Comparison of ENCODE assay signal across 22 cellular contexts in genomic region chr9:107720511-107720910, GRCh38.
DNase-seq lines count a peak whose midpoint lies in the region; ATAC-seq and TF ChIP-seq lines count a peak whose summit lies in the region.
"Had no signal": no experiment of that assay in that cellular context is flagged by ENCODE, and none has a peak within 500 bp of the region (broad histone marks: within the 10 kb centered on the region; RNA-seq: fewer than 3 reads in every experiment).

No MANE protein-coding gene starts in this region.

- TF ChIP-seq EP300 in SK-N-SH (IDR thresholded peaks at IDR 0.05; ENCODE audit: borderline replicate concordance in 1 of 2, low read depth in 1 of 2, low read length in 1 of 2) = no peak
- TF ChIP-seq EP300 in transverse colon (IDR thresholded peaks at IDR 0.05; ENCODE audit: low read depth) = no peak

- in situ Hi-C loops in transverse colon (cut with MboI; ENCODE audit: low pct_ligation_motif_present in 1 of 4, low pct_unique_long_range_greater_than_20kb in 1 of 4, low sequenced_read_pairs in 3 of 4) = no loop called here

- no peaks in the 10 kb centered on the region for H3K9me2 ChIP-seq in SK-N-SH
- H3K9me2 ChIP-seq in hepatocyte (replicated peaks; ENCODE audit: insufficient read depth) = no peaks in the 10 kb centered on the region

- no peak overlapping the region for H3K9ac ChIP-seq in SK-N-SH
- H3K9ac ChIP-seq: BLaER1 had no signal

- no peaks in the 10 kb centered on the region for H3K9me3 ChIP-seq in SK-N-SH
- no peaks in the 10 kb centered on the region for H3K9me3 ChIP-seq in hepatocyte (ENCODE audit: low read depth)
- no peaks in the 10 kb centered on the region for H3K9me3 ChIP-seq in mucosa of descending colon
- no peaks in the 10 kb centered on the region for H3K9me3 ChIP-seq in transverse colon
- no peaks in the 10 kb centered on the region for H3K9me3 ChIP-seq in aorta (ENCODE audit: control insufficient read depth, low read length)
- H3K9me3 ChIP-seq: BLaER1, Caco-2 had no signal

- POLR2A ChIA-PET in SK-N-SH (lab: Yijun Ruan, JAX) = no interaction called here

- no peaks in the 10 kb centered on the region for H3K79me2 ChIP-seq in SK-N-SH (ENCODE audit: insufficient read depth)
- no peaks in the 10 kb centered on the region for H3K79me2 ChIP-seq in hepatocyte

- H3K4me2 ChIP-seq in SK-N-SH (no peak overlapping the region), hepatocyte (no peak overlapping the region)
- H3K4me2 ChIP-seq: BLaER1, GM23338 had no signal

- H4K20me1 ChIP-seq in SK-N-SH (ENCODE audit: insufficient read depth) (no peaks in the 10 kb centered on the region), hepatocyte (ENCODE audit: insufficient read depth, poor library complexity, severe bottlenecking) (no peaks in the 10 kb centered on the region)
- H4K20me1 ChIP-seq: BLaER1 had no signal

- ATAC-seq in SK-N-SH treated with all-trans-retinoic acid at 6 μM for 48 hours (peak; percentile 35; the same call in 2 of the 3 replicates), mucosa of descending colon (peak; percentile 84), aorta (ENCODE audit: low FRiP score) (no peak)
- ATAC-seq: CD8-positive, alpha-beta T cell; GM12878; GM23338; HCT116 had no signal

- no peak for DNase-seq in SK-N-SH
- peak; percentile 44 for DNase-seq in hepatocyte (ENCODE audit: low spot score)
- DNase-seq in mucosa of descending colon = peak in 1 of 3 donors; percentile 55
- no peak for DNase-seq in transverse colon
- DNase-seq in aorta = no peak
- DNase-seq in activated CD4-positive, alpha-beta T cell treated with anti-CD3 and anti-CD28 coated beads, Interleukin-2, amount 50 U/mL, for 1 hour = no peak
- no peak for DNase-seq in DMS53 treated with DMSO at 0.1 percent for 48 hours (lab: John Stamatoyannopoulos, UW; ENCODE audit: unreplicated experiment)
- DNase-seq: Caco-2; CD4-positive, CD25-positive, alpha-beta regulatory T cell; CD8-positive, alpha-beta T cell; DMS153; DMS79; EL; GDM1; H9 had no signal

- H3K4me3 ChIP-seq in SK-N-SH (ENCODE audit: low read depth in 2 of 2, low read length in 1 of 2) (no peak overlapping the region), hepatocyte (no peak overlapping the region), mucosa of descending colon (no peak overlapping the region), transverse colon (no peak overlapping the region), aorta (ENCODE audit: low read length in 2 of 2) (no peak overlapping the region)
- H3K4me3 ChIP-seq: BLaER1, GM12878, GM23338 had no signal

- no peaks in the 10 kb centered on the region for H3F3A ChIP-seq in SK-N-SH (replicated peaks; ENCODE audit: insufficient read depth)

- H3K4me1 ChIP-seq in SK-N-SH (ENCODE audit: control insufficient read depth in 1 of 2, insufficient read depth in 2 of 2, low read depth in 1 of 2, low read length in 1 of 2) (no peaks in the 10 kb centered on the region), hepatocyte (ENCODE audit: insufficient read depth) (peaks cover 14% of the 10 kb centered on the region), mucosa of descending colon (ENCODE audit: low read depth) (peaks cover 26% of the 10 kb centered on the region), transverse colon (peaks cover 7 to 34% (median 17%) of the 10 kb centered on the region in 4 donors), aorta (ENCODE audit: control insufficient read depth in 1 of 2, insufficient read depth in 2 of 2, low read length in 2 of 2) (no peaks in the 10 kb centered on the region)
- H3K4me1 ChIP-seq: Caco-2 had no signal

- CTCF ChIA-PET in SK-N-SH (lab: Yijun Ruan, JAX) = no interaction called here

- TF ChIP-seq CTCF in SK-N-SH (IDR thresholded peaks at IDR 0.05) (no peak), hepatocyte (IDR thresholded peaks at IDR 0.05; ENCODE audit: poor library complexity) (no peak), mucosa of descending colon (IDR thresholded peaks at IDR 0.05) (no peak), transverse colon (IDR thresholded peaks at IDR 0.05) (no peak)

- no peak for TF ChIP-seq POLR2A in transverse colon (IDR thresholded peaks at IDR 0.05)

- no peaks in the 10 kb centered on the region for H3K36me3 ChIP-seq in SK-N-SH (replicated peaks in 1 of 2; ENCODE audit: control insufficient read depth in 1 of 2, insufficient read depth in 2 of 2, low read length in 1 of 2)
- no peaks in the 10 kb centered on the region for H3K36me3 ChIP-seq in hepatocyte (replicated peaks; ENCODE audit: insufficient read depth, low read depth)
- no peaks in the 10 kb centered on the region for H3K36me3 ChIP-seq in mucosa of descending colon (ENCODE audit: low read depth)
- no peaks in the 10 kb centered on the region for H3K36me3 ChIP-seq in transverse colon
- no peaks in the 10 kb centered on the region for H3K36me3 ChIP-seq in aorta (ENCODE audit: control insufficient read depth in 1 of 2, insufficient read depth in 2 of 2, low read length in 1 of 2)
- H3K36me3 ChIP-seq: BLaER1 had no signal

- H2AFZ ChIP-seq in SK-N-SH (ENCODE audit: low read depth) (no peak overlapping the region), hepatocyte (no peak overlapping the region)
- H2AFZ ChIP-seq: GM23338 had no signal

- H3K27ac ChIP-seq in SK-N-SH (ENCODE audit: low read depth in 2 of 2, low read length in 1 of 2) (no peak overlapping the region), hepatocyte (peak overlapping the region; percentile 58), transverse colon (peak overlapping the region; percentile 13 to 58 (median 42)), aorta (ENCODE audit: low read depth in 1 of 2, low read length in 2 of 2) (no peak overlapping the region)
- H3K27ac ChIP-seq: 22Rv1, BLaER1, C4-2B had no signal

- 42% methylated on average over 2 of the region's 2 CpGs for WGBS in SK-N-SH (ENCODE audit: low lambda C conversion rate)
- WGBS in hepatocyte (ENCODE audit: low lambda C conversion rate, missing lambda C conversion rate) = 58% methylated on average over 2 of the region's 2 CpGs
- 65 to 67% methylated on average over 1 to 2 of the region's 2 CpGs for WGBS in transverse colon (ENCODE audit: low coverage in 1 of 2), 2 donors
- 90 to 93% methylated on average over 2 of the region's 2 CpGs for whole genome bisulfite sequencing in aorta, 2 donors

- TF ChIP-seq RAD21 in SK-N-SH (IDR thresholded peaks at IDR 0.05; ENCODE audit: low read length) = no peak

- intact Hi-C loops in mucosa of descending colon (cut with DNase I, micrococcal nuclease) = no loop called here
- intact Hi-C loops in transverse colon (cut with DNase I; ENCODE audit: low total_unique reads) = no loop called here
- intact Hi-C loops in aorta (cut with DNase I) = no loop called here

- H3K27me3 ChIP-seq in SK-N-SH (ENCODE audit: insufficient read depth) (peaks cover 6% of the 10 kb centered on the region; the same call in 1 of the 2 replicates), hepatocyte (no peaks in the 10 kb centered on the region), transverse colon (no peaks in the 10 kb centered on the region), aorta (ENCODE audit: control insufficient read depth in 1 of 2, insufficient read depth in 2 of 2, low read length in 1 of 2) (no peaks in the 10 kb centered on the region)
- H3K27me3 ChIP-seq: BLaER1 had no signal

TF ChIP-seq in SK-N-SH treated with all-trans-retinoic acid at 6 μM for 48 hours, 23 proteins besides CTCF, POLR2A, EP300 and RAD21 (continues in another document):
- TF ChIP-seq GLIS3 (CRISPR knock-in tag; IDR thresholded peaks at IDR 0.05) (no peak), ZFP30 (CRISPR knock-in tag; IDR thresholded peaks at IDR 0.05) (no peak), ZNF565 (CRISPR knock-in tag; conservative IDR thresholded peaks at IDR 0.05; ENCODE audit: low read depth) (no peak)

TF ChIP-seq in SK-N-SH, 30 proteins besides CTCF, POLR2A, EP300 and RAD21 (continues in another document):
- TF ChIP-seq FOXJ3 (CRISPR knock-in tag; IDR thresholded peaks at IDR 0.05) = no peak
- TF ChIP-seq TAF1 (IDR thresholded peaks at IDR 0.05; ENCODE audit: borderline replicate concordance, low read depth, low read length) = no peak
- TF ChIP-seq MEF2A (IDR thresholded peaks at IDR 0.05; ENCODE audit: borderline replicate concordance, low read depth) = no peak
- TF ChIP-seq RFX5 (IDR thresholded peaks at IDR 0.05; ENCODE audit: low read length) = no peak
- no peak for TF ChIP-seq ZBTB33 (IDR thresholded peaks at IDR 0.05; ENCODE audit: borderline replicate concordance, low read depth)
- TF ChIP-seq NRF1 (IDR thresholded peaks at IDR 0.05; ENCODE audit: low read depth, low read length) = no peak
- TF ChIP-seq SIN3A (IDR thresholded peaks at IDR 0.05; ENCODE audit: borderline replicate concordance, low read depth, low read length) = no peak
- no peak for TF ChIP-seq NFIC (IDR thresholded peaks at IDR 0.05; ENCODE audit: borderline replicate concordance)
- no peak for TF ChIP-seq RCOR1 (IDR thresholded peaks at IDR 0.05; ENCODE audit: low read length)
- no peak for TF ChIP-seq GABPA (IDR thresholded peaks at IDR 0.05; ENCODE audit: low read depth)
- TF ChIP-seq ELF1 (IDR thresholded peaks at IDR 0.05) = no peak
- TF ChIP-seq CHD2 (IDR thresholded peaks at IDR 0.05; ENCODE audit: low read length, partially characterized antibody) = no peak
- TF ChIP-seq, protein P1, sequence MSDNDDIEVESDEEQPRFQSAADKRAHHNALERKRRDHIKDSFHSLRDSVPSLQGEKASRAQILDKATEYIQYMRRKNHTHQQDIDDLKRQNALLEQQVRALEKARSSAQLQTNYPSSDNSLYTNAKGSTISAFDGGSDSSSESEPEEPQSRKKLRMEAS (IDR thresholded peaks at IDR 0.05; ENCODE audit: low read depth) = no peak
- TF ChIP-seq EZH2phosphoT487 (IDR thresholded peaks at IDR 0.05; ENCODE audit: borderline replicate concordance, low read depth) = no peak
- TF ChIP-seq YY1 (IDR thresholded peaks at IDR 0.05; ENCODE audit: low read depth) = no peak
- no peak for TF ChIP-seq TEAD4 (IDR thresholded peaks at IDR 0.05; ENCODE audit: borderline replicate concordance, insufficient read depth)
- TF ChIP-seq RXRA (IDR thresholded peaks at IDR 0.05; ENCODE audit: borderline replicate concordance, low read depth) = no peak

Comparison
In these comparisons a context has a peak if more than half of its experiments do, and no peak if none do; other contexts are left out.
1. H3K27ac ChIP-seq: peak in hepatocyte (single experiment) and transverse colon (4 of 4); none in SK-N-SH (0 of 2) and aorta (0 of 2).